In genomic region chr7:29893351-29894005, GRCh38 we compare ENCODE assay signal across 27 cellular contexts.
"Had no signal": no experiment of that assay in that cellular context is flagged by ENCODE, and none has a peak within 500 bp of the region (broad histone marks: within the 10 kb centered on the region; RNA-seq: fewer than 3 reads in every experiment).

No MANE protein-coding gene starts in this region.

- H3K4me2 ChIP-seq: smooth muscle cell had no signal

- H3K4me1 ChIP-seq: left lung, lower lobe of right lung, psoas muscle, right lobe of liver, tibial nerve, uterus had no signal

- H3K9me3 ChIP-seq: left lung, neutrophil, psoas muscle, right lobe of liver, tibial nerve, uterus had no signal

- H3K27me3 ChIP-seq: left lung, neutrophil, right lobe of liver, tibial nerve, uterus had no signal

- H3K4me3 Mint-ChIP-seq: immature natural killer cell; naive thymus-derived CD8-positive, alpha-beta T cell; nephron; neural crest cell; stimulated activated memory B cell treated with anti-CD40 and anti-IgM and Interleukin-4, amounts not matched to agents 10 μg/mL and 1 μg/mL and 100 μg/mL, for 72 hours; stimulated activated naive CD8-positive, alpha-beta T cell treated with anti-CD3 and anti-CD28 coated beads, Interleukin-15, amount 100 ng/mL, for 72 hours; type B pancreatic cell had no signal

- H3K27ac ChIP-seq: left lung, lower lobe of right lung, neutrophil, parathyroid adenoma, psoas muscle, right lobe of liver, tibial nerve, uterus had no signal

- H3K9ac ChIP-seq: parathyroid adenoma had no signal

- DNase-seq: hippocampal formation; immature natural killer cell; kidney; left lung; lower lobe of right lung; mammary epithelial cell; mesenchymal stem cell; naive thymus-derived CD8-positive, alpha-beta T cell; occipital lobe; psoas muscle; right lobe of liver; stimulated activated CD4-positive, alpha-beta T cell treated with anti-CD3 and anti-CD28 coated beads, Interleukin-1b, Interleukin-23, amount 100 ng/mL, for 48 hours; stimulated activated CD4-positive, alpha-beta T cell treated with anti-CD3 and anti-CD28 coated beads, Interleukin-2, amount 100 ng/mL, for 48 hours; stimulated activated CD4-positive, alpha-beta T cell treated with anti-CD3 and anti-CD28 coated beads, Interleukin-4, amount 100 ng/mL, for 4 hours; stimulated activated CD8-positive, alpha-beta memory T cell treated with anti-CD3 and anti-CD28 coated beads, Interleukin-4, amount 100 ng/mL, for 48 hours; stimulated activated naive CD4-positive, alpha-beta T cell treated with Interleukin-2 at 50 U/mL for 16 hours; stimulated activated naive CD8-positive, alpha-beta T cell treated with anti-CD3 and anti-CD28 coated beads, Interleukin-15, amount 100 ng/mL, for 72 hours; substantia nigra; uterus had no signal

- H3K4me3 ChIP-seq: left lung, lower lobe of right lung, psoas muscle, right lobe of liver, smooth muscle cell, tibial nerve, uterus had no signal

- H3K36me3 Mint-ChIP-seq: stimulated activated memory B cell treated with anti-CD40 and anti-IgM and Interleukin-4, amounts not matched to agents 10 μg/mL and 1 μg/mL and 100 μg/mL, for 72 hours had no signal

- H3K36me3 ChIP-seq: left lung, lower lobe of right lung, neutrophil, right lobe of liver, tibial nerve, uterus had no signal

- H3K79me2 ChIP-seq: parathyroid adenoma had no signal

- H3K27ac Mint-ChIP-seq: immature natural killer cell; naive thymus-derived CD8-positive, alpha-beta T cell; nephron; stimulated activated memory B cell treated with anti-CD40 and anti-IgM and Interleukin-4, amounts not matched to agents 10 μg/mL and 1 μg/mL and 100 μg/mL, for 72 hours; stimulated activated naive CD8-positive, alpha-beta T cell treated with anti-CD3 and anti-CD28 coated beads, Interleukin-15, amount 100 ng/mL, for 72 hours; type B pancreatic cell had no signal

- H3K27me3 Mint-ChIP-seq: stimulated activated naive CD8-positive, alpha-beta T cell treated with anti-CD3 and anti-CD28 coated beads, Interleukin-15, amount 100 ng/mL, for 72 hours; type B pancreatic cell had no signal

- ATAC-seq: left lung; lower lobe of right lung; naive thymus-derived CD8-positive, alpha-beta T cell; psoas muscle; right lobe of liver; stimulated activated memory B cell treated with anti-CD40 and anti-IgM and Interleukin-4, amounts not matched to agents 10 μg/mL and 1 μg/mL and 100 μg/mL, for 72 hours; stimulated activated naive CD8-positive, alpha-beta T cell treated with anti-CD3 and anti-CD28 coated beads, Interleukin-15, amount 100 ng/mL, for 72 hours had no signal

- H3K4me1 Mint-ChIP-seq: immature natural killer cell; naive thymus-derived CD8-positive, alpha-beta T cell; nephron; neural crest cell; stimulated activated memory B cell treated with anti-CD40 and anti-IgM and Interleukin-4, amounts not matched to agents 10 μg/mL and 1 μg/mL and 100 μg/mL, for 72 hours; stimulated activated naive CD8-positive, alpha-beta T cell treated with anti-CD3 and anti-CD28 coated beads, Interleukin-15, amount 100 ng/mL, for 72 hours had no signal
